In genomic region chr15:64095431-64095794, GRCh38 we compare ENCODE assay signal across 1 cellular context.
TF ChIP-seq lines count a peak whose summit lies in the region.

No MANE protein-coding gene starts in this region.

TF ChIP-seq in endothelial cell of umbilical vein, 7 proteins besides CTCF, POLR2A, EP300 and RAD21:
- no peak for TF ChIP-seq MYC (IDR thresholded peaks at IDR 0.05; ENCODE audit: low read depth, low read length)
- TF ChIP-seq FOS (IDR thresholded peaks at IDR 0.05; ENCODE audit: borderline replicate concordance, insufficient read depth, low read length) = no peak
- TF ChIP-seq, protein P1, sequence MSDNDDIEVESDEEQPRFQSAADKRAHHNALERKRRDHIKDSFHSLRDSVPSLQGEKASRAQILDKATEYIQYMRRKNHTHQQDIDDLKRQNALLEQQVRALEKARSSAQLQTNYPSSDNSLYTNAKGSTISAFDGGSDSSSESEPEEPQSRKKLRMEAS (IDR thresholded peaks at IDR 0.05; ENCODE audit: insufficient read depth, insufficient read length) = no peak
- TF ChIP-seq GATA2 (IDR thresholded peaks at IDR 0.05; ENCODE audit: insufficient read depth, insufficient read length, low read depth, low read length) = no peak
- no peak for TF ChIP-seq POLR2AphosphoS5 (IDR thresholded peaks at IDR 0.05; ENCODE audit: insufficient read depth, low read depth, low read length)
- no peak for TF ChIP-seq EZH2 (IDR thresholded peaks at IDR 0.05; ENCODE audit: borderline replicate concordance, low read depth, low read length, severe bottlenecking)
- no peak for TF ChIP-seq JUN (IDR thresholded peaks at IDR 0.05; ENCODE audit: borderline replicate concordance, insufficient read depth, insufficient read length, low read depth)
TF ChIP-seq in endothelial cell of umbilical vein: peak in this region for 0.
